Comparison of ENCODE assay signal across 22 cellular contexts in genomic region chr5:40414922-40415321, GRCh38.
"Had no signal": no experiment of that assay in that cellular context is flagged by ENCODE, and none has a peak within 500 bp of the region (broad histone marks: within the 10 kb centered on the region; RNA-seq: fewer than 3 reads in every experiment).

No MANE protein-coding gene starts in this region.

- H3K4me1 ChIP-seq: colonic mucosa, neural progenitor cell, parathyroid adenoma, testis had no signal

- H3K27me3 ChIP-seq: colonic mucosa, gastrocnemius medialis, hepatocyte, left lung, neural progenitor cell, right atrium auricular region, sigmoid colon, testis, tibial artery had no signal

- H3K9me3 ChIP-seq: colonic mucosa, left lung, right atrium auricular region, testis had no signal

- H3K27ac ChIP-seq: colonic mucosa, gastrocnemius medialis, hepatocyte, left lung, neural progenitor cell, parathyroid adenoma, right atrium auricular region, sigmoid colon, testis, tibial artery had no signal

- DNase-seq: colonic mucosa; effector CD8-positive, alpha-beta T cell; endodermal cell; foreskin fibroblast; gastrocnemius medialis; head of caudate nucleus; kidney; left lung; mesenchymal stem cell; naive thymus-derived CD4-positive, alpha-beta T cell; sigmoid colon; stimulated activated CD4-positive, alpha-beta T cell treated with anti-CD3 and anti-CD28 coated beads, Interleukin-2, amount 100 ng/mL, for 24 hours; stimulated activated CD4-positive, alpha-beta T cell treated with anti-CD3 and anti-CD28 coated beads, Interleukin-4, amount 100 ng/mL, for 4 hours; stimulated activated naive CD8-positive, alpha-beta T cell treated with anti-CD3 and anti-CD28 coated beads, Interleukin-15, Interleukin-2, amounts not matched to agents 100 U/mL and 50 U/mL, for 24 hours; substantia nigra; testis; tibial artery had no signal

- H3K4me3 ChIP-seq: colonic mucosa, gastrocnemius medialis, hepatocyte, left lung, neural progenitor cell, right atrium auricular region, sigmoid colon, testis, tibial artery had no signal

- FAIRE-seq: kidney, urothelium cell line had no signal

- H3K36me3 ChIP-seq: colonic mucosa, gastrocnemius medialis, left lung, neural progenitor cell, right atrium auricular region, sigmoid colon, tibial artery had no signal
